ENCODE assay signal across 1 cellular context in the genomic region with DNA sequence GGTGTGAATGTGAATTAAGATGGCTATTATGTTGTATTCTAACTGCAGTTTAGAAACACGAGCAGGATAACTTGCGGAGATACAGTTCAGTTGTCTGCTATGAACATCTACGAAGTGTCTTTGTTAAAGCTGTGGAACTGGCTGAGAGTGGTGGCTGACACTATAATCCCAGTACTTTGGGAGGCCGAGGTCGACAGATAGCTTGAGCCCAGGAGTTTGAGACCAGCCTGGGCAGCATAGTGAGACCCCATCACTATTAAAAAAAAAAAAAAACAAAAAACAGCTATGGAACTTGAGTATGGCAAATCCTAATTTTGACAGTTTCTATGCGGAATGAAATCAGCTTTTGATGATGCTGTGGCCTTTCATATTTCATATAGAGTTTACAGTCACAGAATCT.
TF ChIP-seq lines count a peak whose summit lies in the region.

No MANE protein-coding gene starts in this region.

TF ChIP-seq in H1, 55 proteins besides CTCF, POLR2A, EP300 and RAD21:
- no peak for TF ChIP-seq TAF7 (optimal IDR thresholded peaks at IDR 0.05; ENCODE audit: borderline replicate concordance, low read depth, low read length)
